ENCODE assay signal across 1 cellular context in the genomic region with DNA sequence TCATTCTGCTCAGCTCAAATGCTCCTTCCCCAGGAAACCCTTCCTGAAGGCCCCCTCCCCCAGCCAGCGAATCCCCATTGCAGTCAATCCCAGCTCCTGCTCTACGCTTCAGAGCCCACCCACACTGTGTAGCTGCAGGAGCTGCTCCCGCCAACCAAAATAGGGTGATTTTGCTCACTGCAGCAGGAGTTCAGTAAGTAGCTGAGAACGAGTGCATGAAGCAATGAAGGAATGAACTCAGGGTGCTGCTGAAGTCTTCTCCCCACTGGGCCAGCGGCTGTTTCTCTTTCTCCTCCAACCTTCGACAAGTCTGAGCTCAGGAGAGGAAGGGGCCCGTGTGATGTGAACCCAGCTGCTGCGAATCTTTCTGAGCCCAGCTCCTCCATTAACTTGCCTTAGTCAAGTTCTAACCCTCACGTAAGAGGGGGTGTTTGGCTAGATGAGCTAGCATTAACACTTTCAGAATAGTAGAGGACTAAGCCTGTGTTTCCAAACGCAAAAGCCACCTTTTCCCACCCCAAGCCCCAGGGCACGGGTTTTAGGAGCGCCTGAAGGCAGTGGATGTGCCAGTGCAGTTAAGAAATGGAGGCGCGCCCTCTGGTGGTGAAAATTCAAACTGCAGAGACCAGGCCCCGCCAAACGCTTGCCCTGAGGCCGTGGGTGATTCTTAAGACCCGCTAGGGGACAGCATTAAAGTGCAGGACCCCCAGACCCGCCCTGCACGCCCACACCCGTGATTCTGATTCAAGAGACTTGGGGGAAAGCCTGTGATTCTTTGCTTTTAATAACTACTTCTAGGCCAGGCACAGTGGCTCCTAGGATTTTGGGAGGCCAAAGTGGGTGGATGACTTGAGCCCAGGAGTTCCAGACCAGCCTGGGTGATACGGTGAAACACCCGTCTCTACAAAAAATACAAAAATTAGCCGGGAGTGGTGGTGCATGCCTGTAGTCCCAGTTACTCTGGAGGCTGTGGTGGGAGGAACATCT.
A peak's percentile ranks its signal among the peaks of the same experiment; 100 is the strongest.
TF ChIP-seq lines count a peak whose summit lies in the region.

No MANE protein-coding gene starts in this region.

TF ChIP-seq in HepG2, 621 proteins besides CTCF, POLR2A, EP300 and RAD21 (continued from another document and continues in another):
- TF ChIP-seq ZNF274 (CRISPR knock-in tag; IDR thresholded peaks at IDR 0.05) (no peak), SPEN (CRISPR knock-in tag; IDR thresholded peaks at IDR 0.05; ENCODE audit: low read depth) (peak; percentile 22; the same call in 1 of the 2 replicates), ZNF674 (CRISPR knock-in tag; IDR thresholded peaks at IDR 0.05; ENCODE audit: low read depth) (no peak), ZNF547 (CRISPR knock-in tag; IDR thresholded peaks at IDR 0.05) (no peak), STAT5B (CRISPR knock-in tag; IDR thresholded peaks at IDR 0.05) (no peak), ZNF225 (CRISPR knock-in tag; IDR thresholded peaks at IDR 0.05) (no peak), ZFY (CRISPR knock-in tag; IDR thresholded peaks at IDR 0.05) (no peak), ZNF572 (CRISPR knock-in tag; IDR thresholded peaks at IDR 0.05) (0 out of 2 replicates have a peak, but pooled peaks have one; percentile 27), ZNF839 (CRISPR knock-in tag; IDR thresholded peaks at IDR 0.05; ENCODE audit: borderline replicate concordance) (no peak), SP5 (CRISPR knock-in tag; IDR thresholded peaks at IDR 0.05; ENCODE audit: borderline replicate concordance, low read depth) (no peak), ARNT2 (CRISPR knock-in tag; IDR thresholded peaks at IDR 0.05; ENCODE audit: low read depth) (0 out of 2 replicates have a peak, but pooled peaks have one; percentile 48), ZNF230 (CRISPR knock-in tag; IDR thresholded peaks at IDR 0.05) (no peak), WIZ (CRISPR knock-in tag; IDR thresholded peaks at IDR 0.05) (no peak), ZSCAN22 (CRISPR knock-in tag; IDR thresholded peaks at IDR 0.05) (no peak), TBX3 (IDR thresholded peaks at IDR 0.05; ENCODE audit: borderline replicate concordance) (no peak), ZNF530 (CRISPR knock-in tag; IDR thresholded peaks at IDR 0.05; ENCODE audit: low read depth) (no peak), TEAD3 (CRISPR knock-in tag; optimal IDR thresholded peaks at IDR 0.05; ENCODE audit: borderline replicate concordance) (peak; percentile 11), GABPA (IDR thresholded peaks at IDR 0.05; ENCODE audit: low read depth, low read length) (no peak), GABPA (CRISPR knock-in tag; IDR thresholded peaks at IDR 0.05; ENCODE audit: low read depth) (no peak), STAG1 (CRISPR knock-in tag; IDR thresholded peaks at IDR 0.05) (peak; percentile 85), MZF1 (CRISPR knock-in tag; IDR thresholded peaks at IDR 0.05; ENCODE audit: borderline replicate concordance) (no peak), RARA (CRISPR knock-in tag; IDR thresholded peaks at IDR 0.05) (no peak; the same call in 1 of the 2 replicates), NFKB2 (CRISPR knock-in tag; IDR thresholded peaks at IDR 0.05; ENCODE audit: borderline replicate concordance) (0 out of 2 replicates have a peak, but pooled peaks have one; percentile 1), MXI1 (IDR thresholded peaks at IDR 0.05; ENCODE audit: borderline replicate concordance, low read depth, low read length) (no peak), PHF8 (CRISPR knock-in tag; IDR thresholded peaks at IDR 0.05) (no peak; the same call in none of the 2 replicates), HOXA3 (CRISPR knock-in tag; IDR thresholded peaks at IDR 0.05) (no peak), ZSCAN25 (CRISPR knock-in tag; IDR thresholded peaks at IDR 0.05) (no peak), ZNF224 (CRISPR knock-in tag; IDR thresholded peaks at IDR 0.05) (0 out of 2 replicates have a peak, but pooled peaks have one; percentile 59), SNAI1 (CRISPR knock-in tag; IDR thresholded peaks at IDR 0.05; ENCODE audit: borderline replicate concordance) (peak; percentile 35; the same call in 1 of the 2 replicates), SP1 (IDR thresholded peaks at IDR 0.05) (no peak), SP1 (CRISPR knock-in tag; IDR thresholded peaks at IDR 0.05) (no peak), NFE2 (CRISPR knock-in tag; IDR thresholded peaks at IDR 0.05) (no peak), ZNF17 (CRISPR knock-in tag; IDR thresholded peaks at IDR 0.05) (no peak), GZF1 (CRISPR knock-in tag; IDR thresholded peaks at IDR 0.05) (no peak), CBX2 (IDR thresholded peaks at IDR 0.05; ENCODE audit: low read depth, low read length) (no peak), CBX2 (CRISPR knock-in tag; IDR thresholded peaks at IDR 0.05; ENCODE audit: low read depth) (no peak), TAF15 (IDR thresholded peaks at IDR 0.05; ENCODE audit: low read depth, low read length, poor library complexity, severe bottlenecking) (no peak), HNRNPH1 (optimal IDR thresholded peaks at IDR 0.05; ENCODE audit: low read depth, low read length) (no peak), BHLHE40 (IDR thresholded peaks at IDR 0.05; ENCODE audit: low read length) (peak; percentile 12; the same call in 1 of the 2 replicates), RFX1 (IDR thresholded peaks at IDR 0.05) (no peak), SP2 (CRISPR knock-in tag; IDR thresholded peaks at IDR 0.05) (no peak), ZNF329 (CRISPR knock-in tag; IDR thresholded peaks at IDR 0.05; ENCODE audit: low read depth) (0 out of 2 replicates have a peak, but pooled peaks have one; percentile 31), MTA3 (CRISPR knock-in tag; IDR thresholded peaks at IDR 0.05) (no peak), ZNF510 (CRISPR knock-in tag; IDR thresholded peaks at IDR 0.05; ENCODE audit: low read depth) (0 out of 2 replicates have a peak, but pooled peaks have one; percentile 29), POLR2AphosphoS2 (IDR thresholded peaks at IDR 0.05; ENCODE audit: low read depth, low read length) (no peak), ZNF383 (CRISPR knock-in tag; IDR thresholded peaks at IDR 0.05; ENCODE audit: borderline replicate concordance) (no peak), ZNF878 (CRISPR knock-in tag; IDR thresholded peaks at IDR 0.05) (no peak), ZNF629 (CRISPR knock-in tag; conservative IDR thresholded peaks at IDR 0.05) (no peak), ATF7-NPFF (CRISPR knock-in tag; IDR thresholded peaks at IDR 0.05; ENCODE audit: low read depth) (0 out of 2 replicates have a peak, but pooled peaks have one; percentile 32), HDAC1 (CRISPR knock-in tag; IDR thresholded peaks at IDR 0.05) (no peak), GLI4 (CRISPR knock-in tag; IDR thresholded peaks at IDR 0.05; ENCODE audit: borderline replicate concordance) (no peak), ZNF75D (CRISPR knock-in tag; IDR thresholded peaks at IDR 0.05; ENCODE audit: borderline replicate concordance) (no peak)
- TF ChIP-seq, protein P1, sequence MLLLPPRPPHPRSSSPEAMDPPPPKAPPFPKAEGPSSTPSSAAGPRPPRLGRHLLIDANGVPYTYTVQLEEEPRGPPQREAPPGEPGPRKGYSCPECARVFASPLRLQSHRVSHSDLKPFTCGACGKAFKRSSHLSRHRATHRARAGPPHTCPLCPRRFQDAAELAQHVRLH (CRISPR knock-in tag; IDR thresholded peaks at IDR 0.05; ENCODE audit: borderline replicate concordance, low read depth): no peak
- TF ChIP-seq, protein P2, sequence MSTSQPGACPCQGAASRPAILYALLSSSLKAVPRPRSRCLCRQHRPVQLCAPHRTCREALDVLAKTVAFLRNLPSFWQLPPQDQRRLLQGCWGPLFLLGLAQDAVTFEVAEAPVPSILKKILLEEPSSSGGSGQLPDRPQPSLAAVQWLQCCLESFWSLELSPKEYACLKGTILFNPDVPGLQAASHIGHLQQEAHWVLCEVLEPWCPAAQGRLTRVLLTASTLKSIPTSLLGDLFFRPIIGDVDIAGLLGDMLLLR (CRISPR knock-in tag; IDR thresholded peaks at IDR 0.05): no peak
- TF ChIP-seq, protein P3, sequence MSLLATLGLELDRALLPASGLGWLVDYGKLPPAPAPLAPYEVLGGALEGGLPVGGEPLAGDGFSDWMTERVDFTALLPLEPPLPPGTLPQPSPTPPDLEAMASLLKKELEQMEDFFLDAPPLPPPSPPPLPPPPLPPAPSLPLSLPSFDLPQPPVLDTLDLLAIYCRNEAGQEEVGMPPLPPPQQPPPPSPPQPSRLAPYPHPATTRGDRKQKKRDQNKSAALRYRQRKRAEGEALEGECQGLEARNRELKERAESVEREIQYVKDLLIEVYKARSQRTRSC (CRISPR knock-in tag; IDR thresholded peaks at IDR 0.05; ENCODE audit: low read depth): no peak
- TF ChIP-seq, protein P4, sequence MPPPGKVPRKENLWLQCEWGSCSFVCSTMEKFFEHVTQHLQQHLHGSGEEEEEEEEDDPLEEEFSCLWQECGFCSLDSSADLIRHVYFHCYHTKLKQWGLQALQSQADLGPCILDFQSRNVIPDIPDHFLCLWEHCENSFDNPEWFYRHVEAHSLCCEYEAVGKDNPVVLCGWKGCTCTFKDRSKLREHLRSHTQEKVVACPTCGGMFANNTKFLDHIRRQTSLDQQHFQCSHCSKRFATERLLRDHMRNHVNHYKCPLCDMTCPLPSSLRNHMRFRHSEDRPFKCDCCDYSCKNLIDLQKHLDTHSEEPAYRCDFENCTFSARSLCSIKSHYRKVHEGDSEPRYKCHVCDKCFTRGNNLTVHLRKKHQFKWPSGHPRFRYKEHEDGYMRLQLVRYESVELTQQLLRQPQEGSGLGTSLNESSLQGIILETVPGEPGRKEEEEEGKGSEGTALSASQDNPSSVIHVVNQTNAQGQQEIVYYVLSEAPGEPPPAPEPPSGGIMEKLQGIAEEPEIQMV (CRISPR knock-in tag; IDR thresholded peaks at IDR 0.05; ENCODE audit: low read depth): no peak
- TF ChIP-seq, protein P5, sequence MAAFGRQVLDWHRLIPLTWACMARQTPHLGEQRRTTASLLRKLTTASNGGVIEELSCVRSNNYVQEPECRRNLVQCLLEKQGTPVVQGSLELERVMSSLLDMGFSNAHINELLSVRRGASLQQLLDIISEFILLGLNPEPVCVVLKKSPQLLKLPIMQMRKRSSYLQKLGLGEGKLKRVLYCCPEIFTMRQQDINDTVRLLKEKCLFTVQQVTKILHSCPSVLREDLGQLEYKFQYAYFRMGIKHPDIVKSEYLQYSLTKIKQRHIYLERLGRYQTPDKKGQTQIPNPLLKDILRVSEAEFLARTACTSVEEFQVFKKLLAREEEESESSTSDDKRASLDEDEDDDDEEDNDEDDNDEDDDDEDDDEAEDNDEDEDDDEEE (CRISPR knock-in tag; IDR thresholded peaks at IDR 0.05): no peak
- TF ChIP-seq, protein P6, sequence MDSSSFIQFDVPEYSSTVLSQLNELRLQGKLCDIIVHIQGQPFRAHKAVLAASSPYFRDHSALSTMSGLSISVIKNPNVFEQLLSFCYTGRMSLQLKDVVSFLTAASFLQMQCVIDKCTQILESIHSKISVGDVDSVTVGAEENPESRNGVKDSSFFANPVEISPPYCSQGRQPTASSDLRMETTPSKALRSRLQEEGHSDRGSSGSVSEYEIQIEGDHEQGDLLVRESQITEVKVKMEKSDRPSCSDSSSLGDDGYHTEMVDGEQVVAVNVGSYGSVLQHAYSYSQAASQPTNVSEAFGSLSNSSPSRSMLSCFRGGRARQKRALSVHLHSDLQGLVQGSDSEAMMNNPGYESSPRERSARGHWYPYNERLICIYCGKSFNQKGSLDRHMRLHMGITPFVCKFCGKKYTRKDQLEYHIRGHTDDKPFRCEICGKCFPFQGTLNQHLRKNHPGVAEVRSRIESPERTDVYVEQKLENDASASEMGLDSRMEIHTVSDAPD (CRISPR knock-in tag; IDR thresholded peaks at IDR 0.05): no peak
- TF ChIP-seq, protein P7, sequence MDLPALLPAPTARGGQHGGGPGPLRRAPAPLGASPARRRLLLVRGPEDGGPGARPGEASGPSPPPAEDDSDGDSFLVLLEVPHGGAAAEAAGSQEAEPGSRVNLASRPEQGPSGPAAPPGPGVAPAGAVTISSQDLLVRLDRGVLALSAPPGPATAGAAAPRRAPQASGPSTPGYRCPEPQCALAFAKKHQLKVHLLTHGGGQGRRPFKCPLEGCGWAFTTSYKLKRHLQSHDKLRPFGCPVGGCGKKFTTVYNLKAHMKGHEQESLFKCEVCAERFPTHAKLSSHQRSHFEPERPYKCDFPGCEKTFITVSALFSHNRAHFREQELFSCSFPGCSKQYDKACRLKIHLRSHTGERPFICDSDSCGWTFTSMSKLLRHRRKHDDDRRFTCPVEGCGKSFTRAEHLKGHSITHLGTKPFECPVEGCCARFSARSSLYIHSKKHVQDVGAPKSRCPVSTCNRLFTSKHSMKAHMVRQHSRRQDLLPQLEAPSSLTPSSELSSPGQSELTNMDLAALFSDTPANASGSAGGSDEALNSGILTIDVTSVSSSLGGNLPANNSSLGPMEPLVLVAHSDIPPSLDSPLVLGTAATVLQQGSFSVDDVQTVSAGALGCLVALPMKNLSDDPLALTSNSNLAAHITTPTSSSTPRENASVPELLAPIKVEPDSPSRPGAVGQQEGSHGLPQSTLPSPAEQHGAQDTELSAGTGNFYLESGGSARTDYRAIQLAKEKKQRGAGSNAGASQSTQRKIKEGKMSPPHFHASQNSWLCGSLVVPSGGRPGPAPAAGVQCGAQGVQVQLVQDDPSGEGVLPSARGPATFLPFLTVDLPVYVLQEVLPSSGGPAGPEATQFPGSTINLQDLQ (CRISPR knock-in tag; IDR thresholded peaks at IDR 0.05): no peak
- TF ChIP-seq, protein P8, sequence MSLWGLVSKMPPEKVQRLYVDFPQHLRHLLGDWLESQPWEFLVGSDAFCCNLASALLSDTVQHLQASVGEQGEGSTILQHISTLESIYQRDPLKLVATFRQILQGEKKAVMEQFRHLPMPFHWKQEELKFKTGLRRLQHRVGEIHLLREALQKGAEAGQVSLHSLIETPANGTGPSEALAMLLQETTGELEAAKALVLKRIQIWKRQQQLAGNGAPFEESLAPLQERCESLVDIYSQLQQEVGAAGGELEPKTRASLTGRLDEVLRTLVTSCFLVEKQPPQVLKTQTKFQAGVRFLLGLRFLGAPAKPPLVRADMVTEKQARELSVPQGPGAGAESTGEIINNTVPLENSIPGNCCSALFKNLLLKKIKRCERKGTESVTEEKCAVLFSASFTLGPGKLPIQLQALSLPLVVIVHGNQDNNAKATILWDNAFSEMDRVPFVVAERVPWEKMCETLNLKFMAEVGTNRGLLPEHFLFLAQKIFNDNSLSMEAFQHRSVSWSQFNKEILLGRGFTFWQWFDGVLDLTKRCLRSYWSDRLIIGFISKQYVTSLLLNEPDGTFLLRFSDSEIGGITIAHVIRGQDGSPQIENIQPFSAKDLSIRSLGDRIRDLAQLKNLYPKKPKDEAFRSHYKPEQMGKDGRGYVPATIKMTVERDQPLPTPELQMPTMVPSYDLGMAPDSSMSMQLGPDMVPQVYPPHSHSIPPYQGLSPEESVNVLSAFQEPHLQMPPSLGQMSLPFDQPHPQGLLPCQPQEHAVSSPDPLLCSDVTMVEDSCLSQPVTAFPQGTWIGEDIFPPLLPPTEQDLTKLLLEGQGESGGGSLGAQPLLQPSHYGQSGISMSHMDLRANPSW (CRISPR knock-in tag; IDR thresholded peaks at IDR 0.05; ENCODE audit: borderline replicate concordance): no peak
- TF ChIP-seq, protein P9, sequence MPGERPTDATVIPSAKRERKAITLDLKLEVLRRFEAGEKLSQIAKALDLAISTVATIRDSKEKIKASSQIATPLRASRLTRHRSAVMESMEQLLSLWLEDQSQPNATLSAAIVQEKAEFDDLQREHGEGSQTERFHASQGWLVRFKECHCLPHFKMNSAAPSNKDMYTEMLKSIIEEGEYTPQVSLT (CRISPR knock-in tag; IDR thresholded peaks at IDR 0.05; ENCODE audit: borderline replicate concordance, low read depth): no peak
- TF ChIP-seq, protein P10, sequence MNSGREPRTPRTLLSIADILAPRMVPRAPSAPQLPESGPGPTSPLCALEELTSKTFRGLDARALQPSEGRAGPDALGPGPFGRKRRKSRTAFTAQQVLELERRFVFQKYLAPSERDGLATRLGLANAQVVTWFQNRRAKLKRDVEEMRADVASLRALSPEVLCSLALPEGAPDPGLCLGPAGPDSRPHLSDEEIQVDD (CRISPR knock-in tag; IDR thresholded peaks at IDR 0.05; ENCODE audit: borderline replicate concordance): no peak
